In the genomic region with DNA sequence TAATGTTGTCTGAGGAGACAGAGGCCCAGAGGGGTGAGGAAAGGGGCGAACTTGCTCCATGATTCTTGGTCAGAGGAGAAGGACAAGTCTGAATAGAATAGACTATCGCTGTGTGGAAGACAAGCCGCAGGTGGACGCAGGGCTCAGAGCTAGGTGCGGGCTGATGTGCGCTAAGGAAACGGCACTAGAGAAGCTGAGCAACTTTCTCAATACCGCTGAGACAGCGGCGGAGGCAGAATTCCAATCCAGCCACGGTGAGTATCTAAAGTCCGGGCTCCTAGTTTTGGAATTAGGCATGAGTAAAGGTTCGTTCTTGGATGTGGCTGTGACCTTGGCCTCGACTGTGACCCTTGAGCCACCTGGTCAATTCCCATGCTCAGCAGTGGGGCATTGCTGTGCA, we compare ENCODE assay signal across 20 cellular contexts. TPM values are rescaled to one million over a fixed set of nuclear protein-coding genes. Genes with fewer than 3 reads are reported as not detected.
DNase-seq lines count a peak whose midpoint lies in the region; ATAC-seq, FAIRE-seq and TF ChIP-seq lines count a peak whose summit lies in the region.
"Had no signal": no experiment of that assay in that cellular context is flagged by ENCODE, and none has a peak within 500 bp of the region (broad histone marks: within the 10 kb centered on the region; RNA-seq: fewer than 3 reads in every experiment).

No MANE protein-coding gene starts in this region.

- H3K9me3 ChIP-seq in Peyer's patch = no peaks in the 10 kb centered on the region
- H3K9me3 ChIP-seq in HepG2 (ENCODE audit: low read length) = no peaks in the 10 kb centered on the region
- H3K9me3 ChIP-seq in sigmoid colon = no peaks in the 10 kb centered on the region
- no peaks in the 10 kb centered on the region for H3K9me3 ChIP-seq in upper lobe of right lung
- H3K9me3 ChIP-seq in smooth muscle cell (replicated peaks; ENCODE audit: low read depth) = no peaks in the 10 kb centered on the region
- H3K9me3 ChIP-seq: Caco-2 had no signal

- CTCF ChIA-PET in HepG2 (lab: Yijun Ruan, JAX; ENCODE audit: low intra/inter-chr PET ratio, low total read pairs) = no interaction called here

- H2AFZ ChIP-seq in HepG2 (ENCODE audit: low read length) (no peak overlapping the region), smooth muscle cell (ENCODE audit: low read depth) (no peak overlapping the region)
- H2AFZ ChIP-seq: GM23338 had no signal

- no TSS peak for BruUV-seq in HepG2 (replicated peaks; lab: Mats Ljungman, UMichigan)

- no peaks in the 10 kb centered on the region for H3K4me1 Mint-ChIP-seq in activated T-cell treated with anti-CD3 and anti-CD28 coated beads, Interleukin-2, amount 50 U/mL, for 72 hours (ENCODE audit: low read depth)
- H3K4me1 Mint-ChIP-seq: CD4-positive, CD25-positive, alpha-beta regulatory T cell had no signal

- H3K79me2 ChIP-seq in HepG2 (ENCODE audit: insufficient read depth, low read length) = no peaks in the 10 kb centered on the region
- H3K79me2 ChIP-seq in smooth muscle cell (ENCODE audit: low read depth) = no peaks in the 10 kb centered on the region

- H3K4me2 ChIP-seq in HepG2 (ENCODE audit: low read depth, low read length) (no peak overlapping the region), smooth muscle cell (no peak overlapping the region)
- H3K4me2 ChIP-seq: GM23338 had no signal

- H3K4me1 ChIP-seq in Peyer's patch = no peaks in the 10 kb centered on the region
- no peaks in the 10 kb centered on the region for H3K4me1 ChIP-seq in HepG2 (ENCODE audit: insufficient read depth, low read length)
- no peaks in the 10 kb centered on the region for H3K4me1 ChIP-seq in sigmoid colon
- H3K4me1 ChIP-seq in upper lobe of right lung = no peaks in the 10 kb centered on the region
- no peaks in the 10 kb centered on the region for H3K4me1 ChIP-seq in smooth muscle cell (ENCODE audit: low read depth)
- H3K4me1 ChIP-seq: Caco-2 had no signal

- H3K9ac ChIP-seq in HepG2 (ENCODE audit: insufficient read depth, low read depth, low read length) (no peak overlapping the region), smooth muscle cell (ENCODE audit: low read depth) (no peak overlapping the region)

- H3K27ac Mint-ChIP-seq in activated T-cell treated with anti-CD3 and anti-CD28 coated beads, Interleukin-2, amount 50 U/mL, for 72 hours = no peak overlapping the region
- H3K27ac Mint-ChIP-seq: CD4-positive, CD25-positive, alpha-beta regulatory T cell; CD8-positive, alpha-beta T cell; GM23338; H9 had no signal

- 49% methylated on average over 12 of the region's 14 CpGs for WGBS in HepG2 (ENCODE audit: low lambda C conversion rate)
- 87 to 91% methylated on average over 14 of the region's 14 CpGs for WGBS in sigmoid colon, 2 donors
- 92% methylated on average over 14 of the region's 14 CpGs for WGBS in smooth muscle cell (ENCODE audit: low lambda C conversion rate)

- H3K9me3 Mint-ChIP-seq in activated T-cell treated with anti-CD3 and anti-CD28 coated beads, Interleukin-2, amount 50 U/mL, for 72 hours = no peaks in the 10 kb centered on the region
- H3K9me3 Mint-ChIP-seq: CD4-positive, CD25-positive, alpha-beta regulatory T cell; CD8-positive, alpha-beta T cell; GM23338; H9 had no signal

- H3K27ac ChIP-seq in Peyer's patch (no peak overlapping the region), HepG2 (ENCODE audit: extremely low read length, insufficient read depth, low read length) (no peak overlapping the region), sigmoid colon (no peak overlapping the region), upper lobe of right lung (no peak overlapping the region), smooth muscle cell (ENCODE audit: low read depth) (no peak overlapping the region)

- H4K20me1 ChIP-seq in HepG2 (ENCODE audit: insufficient read depth, low read length) (no peaks in the 10 kb centered on the region; the same call in 1 of the 2 replicates), smooth muscle cell (ENCODE audit: low read depth) (no peaks in the 10 kb centered on the region)

- peaks cover 0 to 48% (median 0%) of the 10 kb centered on the region in 3 donors for H3K36me3 ChIP-seq in Peyer's patch
- H3K36me3 ChIP-seq in HepG2 (replicated peaks in 1 of 2; ENCODE audit: control insufficient read depth in 1 of 2, insufficient read depth in 2 of 2, low read length in 2 of 2) = no peaks in the 10 kb centered on the region
- H3K36me3 ChIP-seq in sigmoid colon = no peaks in the 10 kb centered on the region
- H3K36me3 ChIP-seq in upper lobe of right lung = no peaks in the 10 kb centered on the region
- no peaks in the 10 kb centered on the region for H3K36me3 ChIP-seq in smooth muscle cell (ENCODE audit: low read depth)

- DNase-seq in Peyer's patch (peak in 2 of 3 donors; percentile 18 to 27), HepG2 (ENCODE audit: low spot score) (no peak), sigmoid colon (peak; percentile 39), upper lobe of right lung (peak; percentile 52), smooth muscle cell (lab: John Stamatoyannopoulos, UW; ENCODE audit: unreplicated experiment) (no peak)
- no peak for DNase-seq in activated T-cell treated with anti-CD3 and anti-CD28 coated beads, Interleukin-2, amount 50 U/mL, for 72 hours
- DNase-seq: C1 segment of cervical spinal cord; CD4-positive, CD25-positive, alpha-beta regulatory T cell; CD8-positive, alpha-beta T cell; DMS153; DND-41; H9 had no signal

- no peak overlapping the region for H3K4me3 Mint-ChIP-seq in activated T-cell treated with anti-CD3 and anti-CD28 coated beads, Interleukin-2, amount 50 U/mL, for 72 hours
- H3K4me3 Mint-ChIP-seq: CD4-positive, CD25-positive, alpha-beta regulatory T cell; CD8-positive, alpha-beta T cell; GM23338; H9 had no signal

- in situ Hi-C loops in HepG2 (cut with HindIII; ENCODE audit: extremely low pct_ligation_motif_present, low pct_unique_long_range_greater_than_20kb) = no loop called here

- no peak for TF ChIP-seq RAD21 in HepG2 (CRISPR knock-in tag; IDR thresholded peaks at IDR 0.05)

- H3K4me3 ChIP-seq in Peyer's patch = no peak overlapping the region
- no peak overlapping the region for H3K4me3 ChIP-seq in HepG2 (replicated peaks in 1 of 3; ENCODE audit: insufficient read depth in 1 of 3, low read depth in 2 of 3, low read length in 3 of 3)
- no peak overlapping the region for H3K4me3 ChIP-seq in sigmoid colon
- no peak overlapping the region for H3K4me3 ChIP-seq in upper lobe of right lung
- no peak overlapping the region for H3K4me3 ChIP-seq in smooth muscle cell
- H3K4me3 ChIP-seq: GM23338 had no signal

- H3K36me3 Mint-ChIP-seq in activated T-cell treated with anti-CD3 and anti-CD28 coated beads, Interleukin-2, amount 50 U/mL, for 72 hours (ENCODE audit: insufficient read depth in 2 of 2) = no peaks in the 10 kb centered on the region
- H3K36me3 Mint-ChIP-seq: CD4-positive, CD25-positive, alpha-beta regulatory T cell; CD8-positive, alpha-beta T cell had no signal

- no peaks in the 10 kb centered on the region for H3F3A ChIP-seq in smooth muscle cell (ENCODE audit: low read depth)

- ATAC-seq in HepG2 (0 out of 3 replicates have a peak, but pooled peaks have one; percentile 24), upper lobe of right lung (no peak), GM19035 (IDR thresholded peaks at IDR 0.05; ENCODE audit: unreplicated experiment) (no peak)
- no peak for ATAC-seq in activated T-cell treated with anti-CD3 and anti-CD28 coated beads, Interleukin-2, amount 50 U/mL, for 72 hours (replicated peaks in 1 of 2)
- ATAC-seq: CD8-positive, alpha-beta T cell; GM23338; HCT116 had no signal

- TF ChIP-seq CTCF in Peyer's patch (IDR thresholded peaks at IDR 0.05) = no peak
- no peak for TF ChIP-seq CTCF in HepG2 (CRISPR knock-in tag; IDR thresholded peaks at IDR 0.05)
- TF ChIP-seq CTCF in sigmoid colon (IDR thresholded peaks at IDR 0.05) = no peak
- no peak for TF ChIP-seq CTCF in upper lobe of right lung (IDR thresholded peaks at IDR 0.05)
- no peak for TF ChIP-seq CTCF in smooth muscle cell (IDR thresholded peaks at IDR 0.05; ENCODE audit: borderline replicate concordance, insufficient read depth, poor library complexity, severe bottlenecking)

- POLR2A ChIA-PET in HepG2 (lab: Yijun Ruan, JAX) = no interaction called here

- TF ChIP-seq POLR2A in Peyer's patch (IDR thresholded peaks at IDR 0.05) (no peak), HepG2 (IDR thresholded peaks at IDR 0.05; ENCODE audit: insufficient read depth in 1 of 2, low read depth in 2 of 2, low read length in 2 of 2) (no peak), sigmoid colon (IDR thresholded peaks at IDR 0.05) (no peak)

- peaks cover 15% of the 10 kb centered on the region for H3K27me3 Mint-ChIP-seq in activated T-cell treated with anti-CD3 and anti-CD28 coated beads, Interleukin-2, amount 50 U/mL, for 72 hours (ENCODE audit: low read depth)

- intact Hi-C loops in HepG2 (cut with micrococcal nuclease; ENCODE audit: unreplicated experiment) = no loop called here
- intact Hi-C loops in sigmoid colon (cut with DNase I) = no loop called here
- intact Hi-C loops in upper lobe of right lung (cut with DNase I) = no loop called here

- TF ChIP-seq EP300 in HepG2 (IDR thresholded peaks at IDR 0.05; ENCODE audit: low read depth in 2 of 2, low read length in 2 of 2) (no peak), HepG2 (CRISPR knock-in tag; IDR thresholded peaks at IDR 0.05; ENCODE audit: borderline replicate concordance) (no peak), sigmoid colon (IDR thresholded peaks at IDR 0.05) (no peak)

- no peak for FAIRE-seq in HepG2 (lab: Jason Lieb, UNC)
- FAIRE-seq: G401.6 had no signal

- H3K27me3 ChIP-seq in Peyer's patch (no peaks in the 10 kb centered on the region), HepG2 (ENCODE audit: control insufficient read depth in 1 of 2, insufficient read depth in 2 of 2, low read length in 2 of 2) (peaks cover 0 to 32% of the 10 kb centered on the region in 2 experiments; a peak in 2 of 5 replicates), sigmoid colon (peaks cover 0 to 28% (median 4%) of the 10 kb centered on the region in 3 donors), upper lobe of right lung (no peaks in the 10 kb centered on the region), smooth muscle cell (ENCODE audit: low read depth) (no peaks in the 10 kb centered on the region)

RNA-seq across cellular contexts. Expression of a gene that starts 47.8 kb away (rescaled TPM):
- 100 to 1,000 TPM in 3 of 4 donors, 10 to 100 TPM in 1; 38.0 to 396 (median 330) TPM for total RNA-seq in Peyer's patch
- total RNA-seq in HepG2 (2016; rRNA removed; fragmentation: Illumina TruSeq; extraction: Trizol) = not detected in 2 replicates
- not detected in 2 replicates for total RNA-seq in HepG2 (2016; cell fraction: cytosol; rRNA removed; fragmentation: Illumina TruSeq; extraction: Trizol; ENCODE audit: low read depth)
- total RNA-seq in HepG2 (2016; cell fraction: insoluble cytoplasmic fraction; rRNA removed; fragmentation: Illumina TruSeq; extraction: Trizol) = not detected in 2 replicates
- not detected in 2 replicates for total RNA-seq in HepG2 (2016; cell fraction: membrane; rRNA removed; fragmentation: Illumina TruSeq; extraction: Trizol)
- total RNA-seq in HepG2 (2016; cell fraction: nucleus; rRNA removed; fragmentation: Illumina TruSeq; extraction: Trizol) = not detected in 2 replicates
- polyA plus RNA-seq in HepG2 (2011; rRNA removed) = not detected in 2 replicates
- polyA plus RNA-seq in HepG2 (2011; cell fraction: cytosol; rRNA removed) = not detected in 2 replicates
- polyA plus RNA-seq in HepG2 (2011; cell fraction: nucleus; rRNA removed) = not detected in 2 replicates
- polyA plus RNA-seq in HepG2 (2012) = not detected in 2 replicates
- not detected in 2 replicates for polyA plus RNA-seq in HepG2 (2016; cell fraction: cytosol; fragmentation: Illumina TruSeq; extraction: Trizol; ENCODE audit: low read depth)
- polyA plus RNA-seq in HepG2 (2016; cell fraction: insoluble cytoplasmic fraction; fragmentation: Illumina TruSeq; extraction: Trizol; ENCODE audit: low read depth) = not detected in 2 replicates
- not detected in 2 replicates for polyA plus RNA-seq in HepG2 (2016; cell fraction: membrane; fragmentation: Illumina TruSeq; extraction: Trizol; ENCODE audit: low read depth)
- not detected in 2 replicates for polyA plus RNA-seq in HepG2 (2016; cell fraction: nucleus; fragmentation: Illumina TruSeq; extraction: Trizol; ENCODE audit: insufficient read depth, low read depth)
- not detected in 2 replicates for polyA minus RNA-seq in HepG2 (2011; rRNA and poly(A)+ RNA removed; ENCODE audit: low replicate concordance)
- not detected in 2 replicates for polyA minus RNA-seq in HepG2 (2011; cell fraction: cytosol; rRNA and poly(A)+ RNA removed)
- polyA minus RNA-seq in HepG2 (2011; cell fraction: nucleus; rRNA and poly(A)+ RNA removed) = not detected in 2 replicates
- total RNA-seq in sigmoid colon = not detected
- polyA plus RNA-seq in sigmoid colon = 10 to 100 TPM; 11.4 to 17.3 (median 12.2) TPM
- 19.2 TPM for total RNA-seq in upper lobe of right lung
- total RNA-seq in activated T-cell treated with anti-CD3 and anti-CD28 coated beads, Interleukin-2, amount 50 U/mL, for 72 hours = not detected
- total RNA-seq in smooth muscle cell = 0.04 and 0.36 TPM in 2 replicates
- polyA plus RNA-seq in smooth muscle cell = 0.40 TPM in 1 of 2 replicates, not detected in the other
- total RNA-seq: A172; A673; CD4-positive, CD25-positive, alpha-beta regulatory T cell; CD8-positive, alpha-beta T cell had no signal
- polyA plus RNA-seq: BJ; CD4-positive, CD25-positive, alpha-beta regulatory T cell had no signal

Comparison
In these comparisons a context has a peak if more than half of its experiments do, and no peak if none do; other contexts are left out.
1. DNase-seq: peak in Peyer's patch (2 of 3), sigmoid colon (single experiment) and upper lobe of right lung (single experiment); none in HepG2 (single experiment), activated T-cell treated with anti-CD3 and anti-CD28 coated beads, Interleukin-2, amount 50 U/mL, for 72 hours (0 of 2) and smooth muscle cell (single experiment).
2. RNA of a gene that starts 47.8 kb away (total RNA-seq): 38.0 to 396 TPM in Peyer's patch and 19.2 TPM in upper lobe of right lung (single experiment); 0.04 to 0.36 TPM in smooth muscle cell, not detected in HepG2, not detected in sigmoid colon and not detected in activated T-cell treated with anti-CD3 and anti-CD28 coated beads, Interleukin-2, amount 50 U/mL, for 72 hours; every median in the first group is over 10 times any median in the second.